ENCODE assay signal across 1 cellular context in the genomic region with DNA sequence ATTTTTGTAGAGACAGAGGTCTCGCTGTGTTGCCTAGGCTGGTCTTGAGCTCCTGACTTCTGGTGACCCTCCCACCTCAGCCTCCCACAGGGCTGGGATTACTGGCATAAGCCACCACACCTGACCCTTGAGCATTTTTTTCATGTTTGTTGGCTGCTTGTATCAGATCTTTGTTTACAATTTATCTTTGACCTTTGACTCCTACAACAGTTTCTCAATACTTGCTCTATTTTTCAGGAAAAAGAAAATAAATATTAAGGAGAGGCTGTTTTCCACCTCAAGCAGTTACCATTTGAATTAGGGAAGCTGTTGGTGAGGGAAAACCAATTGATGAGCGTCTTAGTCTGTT.
TF ChIP-seq lines count a peak whose summit lies in the region.

No MANE protein-coding gene starts in this region.

TF ChIP-seq in HepG2, 621 proteins besides CTCF, POLR2A, EP300 and RAD21 (continued from another document and continues in another):
- TF ChIP-seq E2F2 (CRISPR knock-in tag; IDR thresholded peaks at IDR 0.05; ENCODE audit: borderline replicate concordance) (no peak), SAFB2 (CRISPR knock-in tag; IDR thresholded peaks at IDR 0.05; ENCODE audit: borderline replicate concordance, low read depth) (no peak), HNRNPL (IDR thresholded peaks at IDR 0.05; ENCODE audit: low read depth, low read length) (0 out of 2 replicates have a peak, but pooled peaks have one; percentile 35), XBP1 (CRISPR knock-in tag; IDR thresholded peaks at IDR 0.05) (no peak), TOPORS (CRISPR knock-in tag; IDR thresholded peaks at IDR 0.05) (no peak), FOXC1 (CRISPR knock-in tag; IDR thresholded peaks at IDR 0.05; ENCODE audit: borderline replicate concordance) (no peak), ZNF850 (CRISPR knock-in tag; conservative IDR thresholded peaks at IDR 0.05) (no peak), ZNF792 (CRISPR knock-in tag; IDR thresholded peaks at IDR 0.05) (no peak), ZNF20 (CRISPR knock-in tag; IDR thresholded peaks at IDR 0.05) (no peak), ZNF713 (CRISPR knock-in tag; IDR thresholded peaks at IDR 0.05) (no peak), MAFG (CRISPR knock-in tag; IDR thresholded peaks at IDR 0.05) (no peak), GATA4 (IDR thresholded peaks at IDR 0.05; ENCODE audit: borderline replicate concordance, low read depth) (peak; percentile 18; the same call in 1 of the 2 replicates), CEBPZ (IDR thresholded peaks at IDR 0.05; ENCODE audit: low read length) (no peak), ZEB1 (IDR thresholded peaks at IDR 0.05; ENCODE audit: insufficient replicate concordance, low read depth) (peak; percentile 38), HOXA7 (CRISPR knock-in tag; IDR thresholded peaks at IDR 0.05) (no peak), GMEB2 (CRISPR knock-in tag; IDR thresholded peaks at IDR 0.05; ENCODE audit: low read depth) (no peak), FOXA3 (CRISPR knock-in tag; IDR thresholded peaks at IDR 0.05) (peak; percentile 96), HOXA9 (CRISPR knock-in tag; IDR thresholded peaks at IDR 0.05; ENCODE audit: borderline replicate concordance) (no peak), ZNF607 (CRISPR knock-in tag; IDR thresholded peaks at IDR 0.05; ENCODE audit: borderline replicate concordance) (no peak), ZNF354B (CRISPR knock-in tag; IDR thresholded peaks at IDR 0.05) (no peak), ZNF563 (CRISPR knock-in tag; IDR thresholded peaks at IDR 0.05) (no peak), ZNF430 (CRISPR knock-in tag; IDR thresholded peaks at IDR 0.05) (no peak), KDM5B (CRISPR knock-in tag; IDR thresholded peaks at IDR 0.05; ENCODE audit: borderline replicate concordance) (no peak), LCORL (IDR thresholded peaks at IDR 0.05) (no peak), LCORL (CRISPR knock-in tag; IDR thresholded peaks at IDR 0.05) (no peak), PLSCR1 (CRISPR knock-in tag; IDR thresholded peaks at IDR 0.05; ENCODE audit: borderline replicate concordance) (no peak), ARNT (IDR thresholded peaks at IDR 0.05) (no peak), NCOR1 (IDR thresholded peaks at IDR 0.05; ENCODE audit: borderline replicate concordance, low read length) (peak; percentile 77; the same call in 1 of the 2 replicates), MYNN (CRISPR knock-in tag; IDR thresholded peaks at IDR 0.05; ENCODE audit: low read depth) (no peak), ZFX (CRISPR knock-in tag; IDR thresholded peaks at IDR 0.05; ENCODE audit: low read depth) (no peak), RELA (CRISPR knock-in tag; IDR thresholded peaks at IDR 0.05) (no peak), ZNF160 (CRISPR knock-in tag; IDR thresholded peaks at IDR 0.05) (no peak)
- TF ChIP-seq, protein P1, sequence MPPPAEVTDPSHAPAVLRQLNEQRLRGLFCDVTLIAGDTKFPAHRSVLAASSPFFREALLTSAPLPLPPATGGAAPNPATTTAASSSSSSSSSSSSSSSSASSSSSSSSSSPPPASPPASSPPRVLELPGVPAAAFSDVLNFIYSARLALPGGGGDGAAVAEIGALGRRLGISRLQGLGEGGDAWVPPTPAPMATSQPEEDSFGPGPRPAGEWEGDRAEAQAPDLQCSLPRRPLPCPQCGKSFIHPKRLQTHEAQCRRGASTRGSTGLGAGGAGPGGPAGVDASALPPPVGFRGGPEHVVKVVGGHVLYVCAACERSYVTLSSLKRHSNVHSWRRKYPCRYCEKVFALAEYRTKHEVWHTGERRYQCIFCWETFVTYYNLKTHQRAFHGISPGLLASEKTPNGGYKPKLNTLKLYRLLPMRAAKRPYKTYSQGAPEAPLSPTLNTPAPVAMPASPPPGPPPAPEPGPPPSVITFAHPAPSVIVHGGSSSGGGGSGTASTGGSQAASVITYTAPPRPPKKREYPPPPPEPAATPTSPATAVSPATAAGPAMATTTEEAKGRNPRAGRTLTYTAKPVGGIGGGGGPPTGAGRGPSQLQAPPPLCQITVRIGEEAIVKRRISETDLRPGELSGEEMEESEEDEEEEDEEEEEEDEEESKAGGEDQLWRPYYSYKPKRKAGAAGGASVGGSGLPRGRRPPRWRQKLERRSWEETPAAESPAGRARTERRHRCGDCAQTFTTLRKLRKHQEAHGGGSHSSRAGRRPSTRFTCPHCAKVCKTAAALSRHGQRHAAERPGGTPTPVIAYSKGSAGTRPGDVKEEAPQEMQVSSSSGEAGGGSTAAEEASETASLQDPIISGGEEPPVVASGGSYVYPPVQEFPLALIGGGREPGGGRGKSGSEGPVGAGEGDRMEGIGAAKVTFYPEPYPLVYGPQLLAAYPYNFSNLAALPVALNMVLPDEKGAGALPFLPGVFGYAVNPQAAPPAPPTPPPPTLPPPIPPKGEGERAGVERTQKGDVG (CRISPR knock-in tag; IDR thresholded peaks at IDR 0.05; ENCODE audit: borderline replicate concordance) = no peak
- TF ChIP-seq, protein P2, sequence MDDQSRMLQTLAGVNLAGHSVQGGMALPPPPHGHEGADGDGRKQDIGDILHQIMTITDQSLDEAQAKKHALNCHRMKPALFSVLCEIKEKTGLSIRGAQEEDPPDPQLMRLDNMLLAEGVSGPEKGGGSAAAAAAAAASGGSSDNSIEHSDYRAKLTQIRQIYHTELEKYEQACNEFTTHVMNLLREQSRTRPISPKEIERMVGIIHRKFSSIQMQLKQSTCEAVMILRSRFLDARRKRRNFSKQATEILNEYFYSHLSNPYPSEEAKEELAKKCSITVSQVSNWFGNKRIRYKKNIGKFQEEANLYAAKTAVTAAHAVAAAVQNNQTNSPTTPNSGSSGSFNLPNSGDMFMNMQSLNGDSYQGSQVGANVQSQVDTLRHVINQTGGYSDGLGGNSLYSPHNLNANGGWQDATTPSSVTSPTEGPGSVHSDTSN (CRISPR knock-in tag; IDR thresholded peaks at IDR 0.05; ENCODE audit: borderline replicate concordance) = no peak
- TF ChIP-seq, protein P3, sequence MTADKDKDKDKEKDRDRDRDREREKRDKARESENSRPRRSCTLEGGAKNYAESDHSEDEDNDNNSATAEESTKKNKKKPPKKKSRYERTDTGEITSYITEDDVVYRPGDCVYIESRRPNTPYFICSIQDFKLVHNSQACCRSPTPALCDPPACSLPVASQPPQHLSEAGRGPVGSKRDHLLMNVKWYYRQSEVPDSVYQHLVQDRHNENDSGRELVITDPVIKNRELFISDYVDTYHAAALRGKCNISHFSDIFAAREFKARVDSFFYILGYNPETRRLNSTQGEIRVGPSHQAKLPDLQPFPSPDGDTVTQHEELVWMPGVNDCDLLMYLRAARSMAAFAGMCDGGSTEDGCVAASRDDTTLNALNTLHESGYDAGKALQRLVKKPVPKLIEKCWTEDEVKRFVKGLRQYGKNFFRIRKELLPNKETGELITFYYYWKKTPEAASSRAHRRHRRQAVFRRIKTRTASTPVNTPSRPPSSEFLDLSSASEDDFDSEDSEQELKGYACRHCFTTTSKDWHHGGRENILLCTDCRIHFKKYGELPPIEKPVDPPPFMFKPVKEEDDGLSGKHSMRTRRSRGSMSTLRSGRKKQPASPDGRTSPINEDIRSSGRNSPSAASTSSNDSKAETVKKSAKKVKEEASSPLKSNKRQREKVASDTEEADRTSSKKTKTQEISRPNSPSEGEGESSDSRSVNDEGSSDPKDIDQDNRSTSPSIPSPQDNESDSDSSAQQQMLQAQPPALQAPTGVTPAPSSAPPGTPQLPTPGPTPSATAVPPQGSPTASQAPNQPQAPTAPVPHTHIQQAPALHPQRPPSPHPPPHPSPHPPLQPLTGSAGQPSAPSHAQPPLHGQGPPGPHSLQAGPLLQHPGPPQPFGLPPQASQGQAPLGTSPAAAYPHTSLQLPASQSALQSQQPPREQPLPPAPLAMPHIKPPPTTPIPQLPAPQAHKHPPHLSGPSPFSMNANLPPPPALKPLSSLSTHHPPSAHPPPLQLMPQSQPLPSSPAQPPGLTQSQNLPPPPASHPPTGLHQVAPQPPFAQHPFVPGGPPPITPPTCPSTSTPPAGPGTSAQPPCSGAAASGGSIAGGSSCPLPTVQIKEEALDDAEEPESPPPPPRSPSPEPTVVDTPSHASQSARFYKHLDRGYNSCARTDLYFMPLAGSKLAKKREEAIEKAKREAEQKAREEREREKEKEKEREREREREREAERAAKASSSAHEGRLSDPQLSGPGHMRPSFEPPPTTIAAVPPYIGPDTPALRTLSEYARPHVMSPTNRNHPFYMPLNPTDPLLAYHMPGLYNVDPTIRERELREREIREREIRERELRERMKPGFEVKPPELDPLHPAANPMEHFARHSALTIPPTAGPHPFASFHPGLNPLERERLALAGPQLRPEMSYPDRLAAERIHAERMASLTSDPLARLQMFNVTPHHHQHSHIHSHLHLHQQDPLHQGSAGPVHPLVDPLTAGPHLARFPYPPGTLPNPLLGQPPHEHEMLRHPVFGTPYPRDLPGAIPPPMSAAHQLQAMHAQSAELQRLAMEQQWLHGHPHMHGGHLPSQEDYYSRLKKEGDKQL (CRISPR knock-in tag; IDR thresholded peaks at IDR 0.05; ENCODE audit: low read depth) = peak; percentile 63; the same call in 1 of the 2 replicates
